Comparison of ENCODE assay signal across 27 cellular contexts in the genomic region with DNA sequence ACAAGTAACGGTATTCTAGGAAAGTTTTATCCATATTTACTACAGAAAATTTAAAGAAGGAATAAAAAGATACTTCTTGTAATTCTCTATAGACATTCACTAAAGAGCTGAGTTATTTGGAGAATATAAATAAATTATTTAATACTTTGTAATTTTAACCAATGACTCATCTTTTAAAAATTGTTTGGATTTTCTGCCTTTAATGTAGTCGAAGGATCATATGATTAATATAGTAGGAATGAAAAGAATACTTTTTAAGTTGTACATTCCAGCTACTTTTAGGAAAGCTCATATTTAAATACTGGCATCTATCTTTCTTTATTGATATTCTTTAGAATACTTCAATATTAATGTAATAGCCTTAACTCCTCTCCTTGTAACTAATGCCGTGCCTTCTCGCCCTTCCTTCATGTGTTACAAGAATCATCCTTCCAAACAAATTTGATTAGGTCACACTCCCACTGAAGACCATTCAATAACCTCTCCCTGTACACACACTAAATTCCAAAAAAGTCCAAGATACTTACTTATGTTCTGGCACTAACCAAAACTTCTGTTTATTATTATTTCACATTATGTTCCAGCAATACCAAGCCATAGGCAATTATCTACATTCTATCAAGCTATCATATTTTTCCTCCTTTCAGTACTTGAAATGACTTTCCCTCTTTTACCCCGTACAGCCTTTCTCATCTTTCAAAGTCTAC.
DNase-seq lines count a peak whose midpoint lies in the region; ATAC-seq, FAIRE-seq and TF ChIP-seq lines count a peak whose summit lies in the region.
"Had no signal": no experiment of that assay in that cellular context is flagged by ENCODE, and none has a peak within 500 bp of the region (broad histone marks: within the 10 kb centered on the region; RNA-seq: fewer than 3 reads in every experiment).

No MANE protein-coding gene starts in this region.

- whole genome bisulfite sequencing in mesenchymal stem cell, result 93% methylated on average over 3 of the region's 5 CpGs
- 67 to 77% methylated on average over 5 of the region's 5 CpGs for WGBS in transverse colon (ENCODE audit: low coverage in 1 of 2), 2 donors

- no peak overlapping the region for H3K27ac ChIP-seq in RWPE2 (ENCODE audit: poor library complexity, severe bottlenecking)
- H3K27ac ChIP-seq in mesenchymal stem cell (ENCODE audit: low read length, poor library complexity, severe bottlenecking), result peak overlapping the region; percentile 65
- no peak overlapping the region for H3K27ac ChIP-seq in right atrium auricular region
- no peak overlapping the region for H3K27ac ChIP-seq in effector memory CD4-positive, alpha-beta T cell (ENCODE audit: insufficient read depth, low read length, poor library complexity, severe bottlenecking)
- H3K27ac ChIP-seq in transverse colon, result no peak overlapping the region
- H3K27ac ChIP-seq: ascending aorta; BLaER1 treated with 17β-estradiol and CSF1 and Interleukin-3, amounts not matched to agents 10 nM and 100 nM; foreskin keratinocyte; heart left ventricle; KMS-11; psoas muscle had no signal

- no peaks in the 10 kb centered on the region for H3K79me1 ChIP-seq in mesenchymal stem cell (replicated peaks; ENCODE audit: low read length, poor library complexity, severe bottlenecking)

- peak; percentile 5 for FAIRE-seq in colon (lab: Jason Lieb, UNC)

- no peak for TF ChIP-seq EP300 in transverse colon (IDR thresholded peaks at IDR 0.05; ENCODE audit: low read depth)

- no peak for TF ChIP-seq CTCF in RWPE2 (IDR thresholded peaks at IDR 0.05; ENCODE audit: poor library complexity, severe bottlenecking)
- no peak for TF ChIP-seq CTCF in right atrium auricular region (IDR thresholded peaks at IDR 0.05)
- no peak for TF ChIP-seq CTCF in transverse colon (IDR thresholded peaks at IDR 0.05)

- H3K14ac ChIP-seq in mesenchymal stem cell (ENCODE audit: low read length in 2 of 2), result no peak overlapping the region

- H2AK5ac ChIP-seq in mesenchymal stem cell (ENCODE audit: low read length, severe bottlenecking), result no peak overlapping the region

- peak; percentile 21; the same call in 1 of the 3 replicates for ATAC-seq in RWPE2 (ENCODE audit: low read depth)
- ATAC-seq: foreskin keratinocyte; HCT116; heart left ventricle; Panc1; psoas muscle; stimulated activated memory B cell treated with anti-CD40 and anti-IgM and Interleukin-4, amounts not matched to agents 10 μg/mL and 1 μg/mL and 100 μg/mL, for 72 hours had no signal

- H3K4me3 ChIP-seq in RWPE2 (ENCODE audit: severe bottlenecking) (no peak overlapping the region), mesenchymal stem cell (ENCODE audit: insufficient read depth in 1 of 2, low read depth in 1 of 2, low read length in 2 of 2) (no peak overlapping the region), right atrium auricular region (no peak overlapping the region), transverse colon (no peak overlapping the region)
- H3K4me3 ChIP-seq in effector memory CD4-positive, alpha-beta T cell (ENCODE audit: insufficient read depth, low read depth, low read length, poor library complexity, severe bottlenecking), result no peak overlapping the region
- H3K4me3 ChIP-seq: ascending aorta; BLaER1 treated with 17β-estradiol and CSF1 and Interleukin-3, amounts not matched to agents 10 nM and 100 nM; heart left ventricle; psoas muscle had no signal

- H2BK120ac ChIP-seq in mesenchymal stem cell (ENCODE audit: low read depth, low read length), result no peak overlapping the region

- DNase-seq in GM03348 (ENCODE audit: low spot score) (peak; percentile 43), RWPE2 (ENCODE audit: low spot score) (no peak), mesenchymal stem cell (no peak), right atrium auricular region (ENCODE audit: low spot score) (no peak), transverse colon (no peak), AG20443 (ENCODE audit: low spot score) (no peak)
- no peak for DNase-seq in effector memory CD4-positive, alpha-beta T cell
- DNase-seq: activated CD4-positive, alpha-beta T cell treated with anti-CD3 and anti-CD28 coated beads, Interleukin-2, amount 10 ng/mL, durations not matched to agents 7 days and 5 days; activated effector memory CD4-positive, alpha-beta T cell treated with anti-CD3 and anti-CD28 coated beads, Interleukin-2, amount 50 U/mL, for 16 hours; activated naive CD8-positive, alpha-beta T cell treated with anti-CD3 and anti-CD28 coated beads, Interleukin-2, amount 10 ng/mL, durations not matched to agents 7 days and 5 days; activated T-cell treated with anti-CD3 and anti-CD28 coated beads, Interleukin-2, amount 50 U/mL, for 1 hour; foreskin keratinocyte; GDM1; heart left ventricle; MV-4-11; NCI-H1436; NCI-H2081 treated with DMSO at 0.1 percent for 48 hours; NCI-H345; psoas muscle; T-helper 9 cell had no signal

- H3K27me3 ChIP-seq in RWPE2 (ENCODE audit: insufficient read depth, poor library complexity, severe bottlenecking) (peaks cover 2% of the 10 kb centered on the region), mesenchymal stem cell (ENCODE audit: control insufficient read depth in 1 of 2, insufficient read depth in 1 of 2, low read length in 2 of 2) (no peaks in the 10 kb centered on the region), right atrium auricular region (no peaks in the 10 kb centered on the region), transverse colon (no peaks in the 10 kb centered on the region)
- no peaks in the 10 kb centered on the region for H3K27me3 ChIP-seq in effector memory CD4-positive, alpha-beta T cell (replicated peaks; ENCODE audit: control insufficient read depth, insufficient read depth, low read length, poor library complexity, severe bottlenecking)
- H3K27me3 ChIP-seq: ascending aorta; BLaER1 treated with 17β-estradiol and CSF1 and Interleukin-3, amounts not matched to agents 10 nM and 100 nM; foreskin keratinocyte; heart left ventricle had no signal

- in situ Hi-C loops in transverse colon (cut with MboI; ENCODE audit: low pct_ligation_motif_present in 1 of 4, low pct_unique_long_range_greater_than_20kb in 1 of 4, low sequenced_read_pairs in 3 of 4), result no loop called here

- no peak overlapping the region for H3K9ac ChIP-seq in mesenchymal stem cell (ENCODE audit: low read length)
- H3K9ac ChIP-seq: BLaER1 treated with 17β-estradiol and CSF1 and Interleukin-3, amounts not matched to agents 10 nM and 100 nM; KMS-11 had no signal

- TF ChIP-seq POLR2A in transverse colon (IDR thresholded peaks at IDR 0.05), result no peak

- H2BK5ac ChIP-seq in mesenchymal stem cell (ENCODE audit: low read depth, low read length, poor library complexity, severe bottlenecking), result no peak overlapping the region

- H2BK12ac ChIP-seq in mesenchymal stem cell (ENCODE audit: low read length in 2 of 2), result no peak overlapping the region

- peaks cover 10% of the 10 kb centered on the region for H3K4me1 ChIP-seq in RWPE2 (ENCODE audit: insufficient read depth, poor library complexity, severe bottlenecking)
- H3K4me1 ChIP-seq in mesenchymal stem cell (ENCODE audit: control insufficient read depth, insufficient read depth, low read depth, low read length), result no peaks in the 10 kb centered on the region
- no peaks in the 10 kb centered on the region for H3K4me1 ChIP-seq in right atrium auricular region
- no peaks in the 10 kb centered on the region for H3K4me1 ChIP-seq in effector memory CD4-positive, alpha-beta T cell (ENCODE audit: control insufficient read depth, insufficient read depth, low read length, poor library complexity, severe bottlenecking)
- no peaks in the 10 kb centered on the region for H3K4me1 ChIP-seq in transverse colon
- H3K4me1 ChIP-seq: ascending aorta; BLaER1 treated with 17β-estradiol and CSF1 and Interleukin-3, amounts not matched to agents 10 nM and 100 nM; foreskin keratinocyte; heart left ventricle; psoas muscle had no signal

- no peak overlapping the region for H3K23ac ChIP-seq in mesenchymal stem cell (ENCODE audit: low read length in 2 of 2)

- H3K36me3 ChIP-seq in RWPE2 (ENCODE audit: low read depth) (no peaks in the 10 kb centered on the region), mesenchymal stem cell (ENCODE audit: control insufficient read depth in 1 of 2, insufficient read depth in 2 of 2, low read depth in 1 of 2, low read length in 2 of 2) (no peaks in the 10 kb centered on the region), right atrium auricular region (no peaks in the 10 kb centered on the region), transverse colon (no peaks in the 10 kb centered on the region)
- no peaks in the 10 kb centered on the region for H3K36me3 ChIP-seq in effector memory CD4-positive, alpha-beta T cell (ENCODE audit: control insufficient read depth, insufficient read depth, low read length)
- H3K36me3 ChIP-seq: ascending aorta; BLaER1 treated with 17β-estradiol and CSF1 and Interleukin-3, amounts not matched to agents 10 nM and 100 nM; heart left ventricle had no signal

- intact Hi-C loops in transverse colon (cut with DNase I; ENCODE audit: low total_unique reads), result no loop called here

- no peak overlapping the region for H3K4me2 ChIP-seq in mesenchymal stem cell (ENCODE audit: low read length, poor library complexity, severe bottlenecking)
- H3K4me2 ChIP-seq: BLaER1 treated with 17β-estradiol and CSF1 and Interleukin-3, amounts not matched to agents 10 nM and 100 nM; KMS-11 had no signal

- no peak overlapping the region for H4K8ac ChIP-seq in mesenchymal stem cell (ENCODE audit: low read length)

- H2AFZ ChIP-seq in mesenchymal stem cell (ENCODE audit: low read depth, low read length), result no peak overlapping the region

- H3K4ac ChIP-seq in mesenchymal stem cell (ENCODE audit: low read depth in 1 of 2, low read length in 2 of 2), result no peak overlapping the region

- H2BK15ac ChIP-seq in mesenchymal stem cell (ENCODE audit: low read depth, poor library complexity, severe bottlenecking), result no peak overlapping the region

- H4K91ac ChIP-seq in mesenchymal stem cell (ENCODE audit: low read length), result no peak overlapping the region

- H3K9me3 ChIP-seq in RWPE2 (ENCODE audit: severe bottlenecking) (no peaks in the 10 kb centered on the region), mesenchymal stem cell (ENCODE audit: control insufficient read depth, low read length) (no peaks in the 10 kb centered on the region), right atrium auricular region (no peaks in the 10 kb centered on the region), transverse colon (no peaks in the 10 kb centered on the region)
- no peaks in the 10 kb centered on the region for H3K9me3 ChIP-seq in effector memory CD4-positive, alpha-beta T cell (ENCODE audit: control insufficient read depth, low read length)
- H3K9me3 ChIP-seq: ascending aorta; BLaER1 treated with 17β-estradiol and CSF1 and Interleukin-3, amounts not matched to agents 10 nM and 100 nM; heart left ventricle; psoas muscle had no signal

- H3K18ac ChIP-seq in mesenchymal stem cell (ENCODE audit: low read depth in 1 of 2, low read length in 2 of 2), result no peak overlapping the region
